Comparison of ENCODE assay signal across 8 cellular contexts in the genomic region with DNA sequence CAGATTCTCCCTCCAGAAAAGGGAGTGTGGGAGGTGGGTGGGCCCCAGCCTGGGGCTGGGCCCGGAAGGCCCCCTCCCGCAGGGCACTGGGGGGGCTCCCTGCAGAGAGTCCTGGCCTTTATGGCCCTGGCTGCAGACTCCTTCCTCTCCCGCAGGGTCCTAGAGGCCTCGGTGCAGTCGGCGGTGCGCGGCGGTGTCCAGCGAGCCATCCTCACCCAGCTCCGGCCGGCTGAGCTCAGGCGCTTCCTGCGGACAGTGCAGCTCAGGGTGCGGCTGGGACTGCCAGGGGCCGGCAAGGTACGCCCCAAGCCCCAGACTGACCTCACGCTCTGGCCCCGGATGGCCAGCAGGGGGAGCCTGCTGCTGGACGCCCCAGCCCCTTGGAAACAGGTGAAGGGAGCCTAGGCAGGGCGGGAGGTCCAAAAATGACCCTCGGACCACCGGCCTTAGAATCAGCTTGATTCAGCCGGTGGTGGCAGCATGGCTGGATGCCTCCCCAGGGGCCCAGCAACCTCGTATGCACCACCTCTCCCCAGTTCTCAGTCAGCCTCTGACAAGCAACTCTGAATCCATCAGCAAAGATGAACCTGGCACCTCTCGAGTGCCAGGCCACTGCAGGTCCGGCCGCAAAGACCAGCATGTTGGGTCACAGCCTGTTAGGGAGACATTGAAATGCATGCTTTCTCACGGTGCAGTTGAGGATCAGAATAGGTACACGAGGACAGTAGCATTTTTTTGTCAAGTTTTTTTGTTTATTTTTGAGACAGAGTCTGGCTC. TPM values are rescaled to one million over a fixed set of nuclear protein-coding genes. Genes with fewer than 3 reads are reported as not detected.
A peak's percentile ranks its signal among the peaks of the same experiment; 100 is the strongest.
DNase-seq lines count a peak whose midpoint lies in the region; ATAC-seq, FAIRE-seq and TF ChIP-seq lines count a peak whose summit lies in the region.

No MANE protein-coding gene starts in this region.

- peak overlapping the region; percentile 58 for H3K27ac ChIP-seq in caudate nucleus (ENCODE audit: low read depth, low read length)
- peak overlapping the region; percentile 41 to 67 for H3K27ac ChIP-seq in kidney (ENCODE audit: low read depth in 2 of 2, low read length in 2 of 2)

- intact Hi-C loops in kidney (cut with DNase I), result no loop called here

- no peaks in the 10 kb centered on the region for H3K9me3 ChIP-seq in kidney (ENCODE audit: control insufficient read depth in 1 of 2, low read length in 2 of 2)

- peak overlapping the region in 1 of 2 donors; percentile 51 for H3K9ac ChIP-seq in kidney (ENCODE audit: low read length in 2 of 2)

- FAIRE-seq in kidney (lab: Jason Lieb, UNC), result no peak

- H3K36me3 ChIP-seq in kidney (ENCODE audit: control insufficient read depth in 1 of 2, insufficient read depth in 2 of 2, low read length in 2 of 2), result peaks cover 0 to 4% of the 10 kb centered on the region in 2 donors

- ATAC-seq in HG03095 (IDR thresholded peaks at IDR 0.05; ENCODE audit: unreplicated experiment), result peak; percentile 53

- peak overlapping the region; percentile 0 to 49 for H3K4me3 ChIP-seq in kidney (ENCODE audit: low read length in 2 of 2)

- H3K4me1 ChIP-seq in kidney (ENCODE audit: control insufficient read depth in 1 of 2, insufficient read depth in 1 of 2, low read depth in 1 of 2, low read length in 2 of 2), result peaks cover 36 to 44% of the 10 kb centered on the region in 2 donors

- peak; percentile 79 for TF ChIP-seq CTCF in kidney (IDR thresholded peaks at IDR 0.05; ENCODE audit: borderline replicate concordance, extremely low read depth, insufficient read depth)

- DNase-seq in DMS53 treated with DMSO at 0.1 percent for 48 hours (lab: John Stamatoyannopoulos, UW; ENCODE audit: unreplicated experiment) (peak; percentile 42), SW480 (ENCODE audit: low spot score) (peak; percentile 49), caudate nucleus (lab: John Stamatoyannopoulos, UW) (peak in 29 of 61 donors; percentile 6 to 55 (median 24)), kidney (peak; percentile 94), NCI-H1436 (lab: John Stamatoyannopoulos, UW) (no peak), amniotic stem cell (lab: John Stamatoyannopoulos, UW) (no peak)
- peak; percentile 56 for DNase-seq in stimulated activated CD4-positive, alpha-beta T cell treated with anti-CD3 and anti-CD28 coated beads, Interleukin-15, amount 100 ng/mL, for 24 hours

RNA-seq across cellular contexts. Expression of gene MTHFR, which starts 20.6 kb away (rescaled TPM):
- total RNA-seq in kidney, result 65.5 TPM
- 10.6 TPM for polyA plus RNA-seq in kidney (ENCODE audit: insufficient read depth, low read depth, low replicate concordance)

RNA-seq across cellular contexts. Expression of gene CLCN6, which starts 20.8 kb away (rescaled TPM):
- total RNA-seq in kidney, result 26.0 TPM
- polyA plus RNA-seq in kidney (ENCODE audit: insufficient read depth, low read depth, low replicate concordance), result 7.1 TPM

RNA-seq across cellular contexts. Expression of gene C1orf167, which starts 23.2 kb away (rescaled TPM):
- 4.2 TPM for total RNA-seq in kidney
- 1.9 TPM for polyA plus RNA-seq in kidney (ENCODE audit: insufficient read depth, low read depth, low replicate concordance)

RNA-seq across cellular contexts. Expression of gene AGTRAP, which starts 49.2 kb away (rescaled TPM):
- 66.1 TPM for total RNA-seq in kidney
- polyA plus RNA-seq in kidney (ENCODE audit: insufficient read depth, low read depth, low replicate concordance), result 140 TPM

Comparison
In these comparisons a context has a peak if more than half of its experiments do, and no peak if none do; other contexts are left out.
1. DNase-seq: peak in DMS53 treated with DMSO at 0.1 percent for 48 hours (single experiment), SW480 (single experiment), kidney (single experiment) and stimulated activated CD4-positive, alpha-beta T cell treated with anti-CD3 and anti-CD28 coated beads, Interleukin-15, amount 100 ng/mL, for 24 hours (single experiment); none in NCI-H1436 (single experiment) and amniotic stem cell (single experiment).